In the genomic region with DNA sequence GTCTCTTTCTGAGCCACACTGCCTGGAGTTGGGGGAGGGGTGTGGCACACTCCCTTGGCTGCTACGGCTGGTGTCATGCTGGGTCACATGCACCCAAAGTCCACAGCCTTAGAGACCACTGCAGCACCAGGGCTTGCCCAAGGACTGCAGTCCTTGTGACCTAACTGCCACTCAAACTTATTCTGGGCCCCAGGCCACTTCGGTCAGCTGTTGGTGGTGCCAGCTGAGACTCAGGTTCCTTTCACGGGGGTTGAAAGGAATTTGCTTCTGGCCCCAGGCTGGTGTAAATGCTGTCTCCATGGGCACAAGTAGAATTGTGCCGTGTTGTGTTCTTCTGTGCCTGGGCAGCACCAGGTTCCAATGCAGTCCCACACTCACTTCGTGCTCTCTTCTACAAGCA, we compare ENCODE assay signal across 25 cellular contexts. TPM values are rescaled to one million over a fixed set of nuclear protein-coding genes. Genes with fewer than 3 reads are reported as not detected.
"Had no signal": no experiment of that assay in that cellular context is flagged by ENCODE, and none has a peak within 500 bp of the region (broad histone marks: within the 10 kb centered on the region; RNA-seq: fewer than 3 reads in every experiment).

No MANE protein-coding gene starts in this region.

- H3K4me1 Mint-ChIP-seq: activated CD4-positive, alpha-beta T cell treated with anti-CD3 and anti-CD28 coated beads for 36 hours; activated CD8-positive, alpha-beta memory T cell treated with anti-CD3 and anti-CD28 coated beads, Interleukin-2, amount 10 ng/mL, durations not matched to agents 7 days and 5 days; activated naive CD4-positive, alpha-beta T cell treated with anti-CD3 and anti-CD28 coated beads, Interleukin-2, amount 50 U/mL, for 24 hours; activated naive CD8-positive, alpha-beta T cell treated with anti-CD3 and anti-CD28 coated beads, Interleukin-2, amount 50 U/mL, for 24 hours; central memory CD8-positive, alpha-beta T cell; mesothelial cell of epicardium had no signal

- H3K4me1 ChIP-seq: breast epithelium, esophagus squamous epithelium, uterus had no signal

- H3K36me3 ChIP-seq: uterus had no signal

- H3K27ac Mint-ChIP-seq: activated CD4-positive, alpha-beta T cell treated with anti-CD3 and anti-CD28 coated beads for 36 hours; activated CD8-positive, alpha-beta memory T cell treated with anti-CD3 and anti-CD28 coated beads, Interleukin-2, amount 10 ng/mL, durations not matched to agents 7 days and 5 days; activated CD8-positive, alpha-beta T cell treated with anti-CD3 and anti-CD28 coated beads, Interleukin-2, amount 10 ng/mL, durations not matched to agents 7 days and 5 days; activated naive CD4-positive, alpha-beta T cell treated with anti-CD3 and anti-CD28 coated beads, Interleukin-2, amount 50 U/mL, for 24 hours; activated naive CD8-positive, alpha-beta T cell treated with anti-CD3 and anti-CD28 coated beads, Interleukin-2, amount 50 U/mL, for 24 hours; activated T-helper 2 cell treated with anti-CD3 and anti-CD28 coated beads, Interferon-gamma antibody, Interleukin-2, Interleukin-4, amounts not matched to agents 10 μg/mL and 5 μg/mL and 100 μg/mL, durations not matched to agents 14 hours and 24 hours and 36 hours; dendritic cell treated with granulocyte-macrophage colony-stimulating factor and Interleukin-4, amounts not matched to agents 40 ng/mL and 50 ng/mL, for 4 days; mesothelial cell of epicardium; natural killer cell treated with Interleukin-12 subunit alpha and Interleukin-12 subunit beta and Interleukin-15 and Interleukin-18, amount 100 ng/mL, for 72 hours; T-helper 2 cell treated with Interferon-gamma antibody and Interleukin-4, amounts not matched to agents 5 μg/mL and 100 μg/mL, for 36 hours; type B pancreatic cell had no signal

- ATAC-seq: stimulated activated naive CD8-positive, alpha-beta T cell treated with anti-CD3 and anti-CD28 coated beads, Interleukin-15, Interleukin-2, amounts not matched to agents 100 U/mL and 50 U/mL, for 24 hours had no signal

- H3K4me3 ChIP-seq: breast epithelium, esophagus squamous epithelium, hepatocyte, thoracic aorta, uterus had no signal

- H3K27ac ChIP-seq: breast epithelium, epithelial cell of prostate, esophagus squamous epithelium, hepatocyte, thoracic aorta, uterus had no signal

- H3K27me3 ChIP-seq: breast epithelium, esophagus squamous epithelium, hepatocyte, uterus had no signal

- DNase-seq: activated CD4-positive, alpha-beta T cell treated with anti-CD3 and anti-CD28 coated beads for 36 hours; activated CD4-positive, CD25-positive, alpha-beta regulatory T cell; activated CD8-positive, alpha-beta memory T cell treated with anti-CD3 and anti-CD28 coated beads, Interleukin-2, amount 10 ng/mL, durations not matched to agents 7 days and 5 days; activated CD8-positive, alpha-beta T cell treated with anti-CD3 and anti-CD28 coated beads, Interleukin-2, amount 10 ng/mL, durations not matched to agents 7 days and 5 days; activated naive CD8-positive, alpha-beta T cell treated with anti-CD3 and anti-CD28 coated beads, Interleukin-2, amount 50 U/mL, for 24 hours; activated T-cell treated with anti-CD3 and anti-CD28 coated beads, Interleukin-2, amount 50 U/mL, for 48 hours; esophagus squamous epithelium; foreskin melanocyte; islet precursor cell; retina; stimulated activated CD4-positive, alpha-beta T cell treated with anti-CD3 and anti-CD28 coated beads, Interleukin-4, amount 100 ng/mL, for 1 hour; stimulated activated naive CD8-positive, alpha-beta T cell treated with anti-CD3 and anti-CD28 coated beads, Interleukin-15, Interleukin-2, amounts not matched to agents 100 U/mL and 50 U/mL, for 24 hours; uterus had no signal

- H3K4me3 Mint-ChIP-seq: activated CD4-positive, alpha-beta T cell treated with anti-CD3 and anti-CD28 coated beads for 36 hours; activated CD8-positive, alpha-beta memory T cell treated with anti-CD3 and anti-CD28 coated beads, Interleukin-2, amount 10 ng/mL, durations not matched to agents 7 days and 5 days; activated CD8-positive, alpha-beta T cell treated with anti-CD3 and anti-CD28 coated beads, Interleukin-2, amount 10 ng/mL, durations not matched to agents 7 days and 5 days; activated naive CD4-positive, alpha-beta T cell treated with anti-CD3 and anti-CD28 coated beads, Interleukin-2, amount 50 U/mL, for 24 hours; activated naive CD8-positive, alpha-beta T cell treated with anti-CD3 and anti-CD28 coated beads, Interleukin-2, amount 50 U/mL, for 24 hours; central memory CD8-positive, alpha-beta T cell; dendritic cell treated with granulocyte-macrophage colony-stimulating factor and Interleukin-4, amounts not matched to agents 40 ng/mL and 50 ng/mL, for 4 days; mesothelial cell of epicardium; natural killer cell treated with Interleukin-12 subunit alpha and Interleukin-12 subunit beta and Interleukin-15 and Interleukin-18, amount 100 ng/mL, for 72 hours; T-helper 2 cell treated with Interferon-gamma antibody and Interleukin-4, amounts not matched to agents 5 μg/mL and 100 μg/mL, for 36 hours; type B pancreatic cell had no signal

- H3K27me3 Mint-ChIP-seq: activated CD4-positive, alpha-beta T cell treated with anti-CD3 and anti-CD28 coated beads for 36 hours; activated CD8-positive, alpha-beta memory T cell treated with anti-CD3 and anti-CD28 coated beads, Interleukin-2, amount 10 ng/mL, durations not matched to agents 7 days and 5 days; activated naive CD4-positive, alpha-beta T cell treated with anti-CD3 and anti-CD28 coated beads, Interleukin-2, amount 50 U/mL, for 24 hours; activated naive CD8-positive, alpha-beta T cell treated with anti-CD3 and anti-CD28 coated beads, Interleukin-2, amount 50 U/mL, for 24 hours; central memory CD8-positive, alpha-beta T cell; dendritic cell treated with granulocyte-macrophage colony-stimulating factor and Interleukin-4, amounts not matched to agents 40 ng/mL and 50 ng/mL, for 4 days; natural killer cell treated with Interleukin-12 subunit alpha and Interleukin-12 subunit beta and Interleukin-15 and Interleukin-18, amount 100 ng/mL, for 72 hours; type B pancreatic cell had no signal

RNA-seq across cellular contexts. Expression of a gene that starts 9.5 kb away (rescaled TPM):
- total RNA-seq: activated T-helper 2 cell treated with anti-CD3 and anti-CD28 coated beads, Interferon-gamma antibody, Interleukin-2, Interleukin-4, amounts not matched to agents 10 μg/mL and 5 μg/mL and 100 μg/mL, durations not matched to agents 14 hours and 24 hours and 36 hours had no signal
